16 cellular contexts compared by ENCODE assay signal in genomic region chr2:1804251-1804855, GRCh38.
"Had no signal": no experiment of that assay in that cellular context is flagged by ENCODE, and none has a peak within 500 bp of the region (broad histone marks: within the 10 kb centered on the region; RNA-seq: fewer than 3 reads in every experiment).

No MANE protein-coding gene starts in this region.

- DNase-seq: activated CD4-positive, alpha-beta T cell treated with anti-CD3 and anti-CD28 coated beads, Interleukin-2, amount 10 ng/mL, durations not matched to agents 7 days and 5 days; activated CD8-positive, alpha-beta memory T cell treated with anti-CD3 and anti-CD28 coated beads for 24 hours; activated naive CD4-positive, alpha-beta T cell treated with Interleukin-2 at 50 U/mL for 16 hours; endodermal cell; erythroblast; islet precursor cell; mesenchymal stem cell; occipital lobe; stimulated activated CD4-positive, alpha-beta T cell treated with anti-CD3 and anti-CD28 coated beads, Interleukin-4, amount 100 ng/mL, for 24 hours; stimulated activated naive CD4-positive, alpha-beta T cell treated with Interleukin-2 at 50 U/mL for 16 hours; T-cell; T-helper 9 cell had no signal

- H3K9me3 ChIP-seq: left lung had no signal

- H3K79me2 ChIP-seq: hepatocyte had no signal

- H2AFZ ChIP-seq: hepatocyte had no signal

- H3K4me1 ChIP-seq: left lung had no signal

- H3K36me3 ChIP-seq: left lung had no signal

- ATAC-seq: left lung, T-cell had no signal

- H3K27me3 ChIP-seq: dorsolateral prefrontal cortex, hepatocyte, left lung had no signal

- H3K4me3 ChIP-seq: dorsolateral prefrontal cortex, hepatocyte, left lung, SK-N-MC had no signal

- H3K27ac ChIP-seq: hepatocyte, left lung, SK-N-MC had no signal

- H3K4me2 ChIP-seq: hepatocyte had no signal
